Comparison of ENCODE assay signal across 8 cellular contexts in the genomic region with DNA sequence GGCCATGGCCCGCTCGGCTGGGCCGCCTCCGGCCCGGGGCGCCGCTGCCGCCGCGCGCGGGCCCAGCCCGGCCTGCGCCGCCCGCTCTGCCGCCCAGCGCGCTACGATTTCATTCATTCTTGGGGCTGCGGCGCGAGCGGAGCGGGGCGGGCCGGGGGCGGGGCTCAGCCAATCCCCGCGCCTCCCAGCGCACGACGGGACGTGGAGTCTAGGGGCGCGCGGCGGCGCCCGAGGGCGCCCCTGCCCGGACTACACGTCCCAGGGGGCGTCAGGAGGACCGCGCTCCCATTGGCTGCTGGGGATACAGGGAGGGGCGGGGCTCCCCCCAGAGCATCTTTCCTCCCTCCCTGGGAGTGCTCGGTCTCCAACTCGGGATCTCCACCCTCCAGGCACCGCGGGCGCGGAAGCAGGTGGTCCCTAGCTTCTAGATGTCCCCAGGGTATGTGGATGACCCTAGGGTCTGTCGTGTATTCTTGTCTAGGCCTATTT. TPM values are rescaled to one million over a fixed set of nuclear protein-coding genes. Genes with fewer than 3 reads are reported as not detected.
DNase-seq lines count a peak whose midpoint lies in the region; ATAC-seq lines count a peak whose summit lies in the region.

No MANE protein-coding gene starts in this region.

- no peak overlapping the region for H3K4me3 Mint-ChIP-seq in activated CD4-positive, alpha-beta T cell treated with anti-CD3 and anti-CD28 coated beads for 36 hours

- H3K27ac ChIP-seq in cingulate gyrus (ENCODE audit: low read depth, low read length): peak overlapping the region; percentile 77

- DNase-seq in ELR (ENCODE audit: low read depth) (peak; percentile 91), NCI-H345 treated with DMSO at 0.1 percent for 48 hours (lab: John Stamatoyannopoulos, UW; ENCODE audit: unreplicated experiment) (peak; percentile 97), medulla oblongata (ENCODE audit: extremely low spot score) (peak; percentile 95), RKO (ENCODE audit: low spot score) (no peak)
- DNase-seq in activated CD4-positive, alpha-beta T cell treated with anti-CD3 and anti-CD28 coated beads for 36 hours: peak; percentile 87
- DNase-seq in stimulated activated CD8-positive, alpha-beta memory T cell treated with anti-CD3 and anti-CD28 coated beads, Interleukin-2, amount 100 ng/mL, for 48 hours (ENCODE audit: low read depth in 2 of 2): peak; percentile 57 to 71

- no peaks in the 10 kb centered on the region for H3K36me3 Mint-ChIP-seq in activated CD4-positive, alpha-beta T cell treated with anti-CD3 and anti-CD28 coated beads for 36 hours (ENCODE audit: low read depth)

- ATAC-seq in HG02870 (IDR thresholded peaks at IDR 0.05; ENCODE audit: unreplicated experiment): peak; percentile 68
- peak; percentile 96 for ATAC-seq in activated CD4-positive, alpha-beta T cell treated with anti-CD3 and anti-CD28 coated beads for 36 hours

- CTCF ChIA-PET in activated CD4-positive, alpha-beta T cell treated with anti-CD3 and anti-CD28 coated beads for 36 hours (lab: Charles Lee): interaction anchor here (0.7 to 1.6 kb wide), 3 partner anchors 106 to 174 kb away, joined by 3 to 5 read pairs (median 4); a partner anchor contains a TSS

- peaks cover 39% of the 10 kb centered on the region for H3K27me3 Mint-ChIP-seq in activated CD4-positive, alpha-beta T cell treated with anti-CD3 and anti-CD28 coated beads for 36 hours

- peaks cover 8% of the 10 kb centered on the region for H3K4me1 Mint-ChIP-seq in activated CD4-positive, alpha-beta T cell treated with anti-CD3 and anti-CD28 coated beads for 36 hours

- intact Hi-C loops in activated CD4-positive, alpha-beta T cell treated with anti-CD3 and anti-CD28 coated beads for 36 hours (cut with DNase I, micrococcal nuclease): loop anchor here (1.0 to 5.0 kb wide), 5 partner anchors 86 to 327 kb away; a partner anchor contains a TSS

- POLR2A ChIA-PET in activated CD4-positive, alpha-beta T cell treated with anti-CD3 and anti-CD28 coated beads for 36 hours (lab: Charles Lee): no interaction called here

- no peak overlapping the region for H3K27ac Mint-ChIP-seq in activated CD4-positive, alpha-beta T cell treated with anti-CD3 and anti-CD28 coated beads for 36 hours

- H3K9me3 Mint-ChIP-seq in activated CD4-positive, alpha-beta T cell treated with anti-CD3 and anti-CD28 coated beads for 36 hours (ENCODE audit: low read depth): no peaks in the 10 kb centered on the region

RNA-seq across cellular contexts. Expression of a gene that starts 5.6 kb away (rescaled TPM):
- 1 to 10 TPM in 1 of 2 experiments, under 1 TPM in 1; 0.91 to 1.2 TPM for total RNA-seq in activated CD4-positive, alpha-beta T cell treated with anti-CD3 and anti-CD28 coated beads for 36 hours

RNA-seq across cellular contexts. Expression of a gene that starts 26.5 kb away (rescaled TPM):
- total RNA-seq in activated CD4-positive, alpha-beta T cell treated with anti-CD3 and anti-CD28 coated beads for 36 hours: 1 to 10 TPM; 1.6 to 1.7 TPM

RNA-seq across cellular contexts. Expression of a gene that starts 34.7 kb away (rescaled TPM):
- 10 to 100 TPM; 46.0 to 49.0 TPM for total RNA-seq in activated CD4-positive, alpha-beta T cell treated with anti-CD3 and anti-CD28 coated beads for 36 hours
